20 cellular contexts compared by ENCODE assay signal in genomic region chr13:50426932-50427331, GRCh38.
"Had no signal": no experiment of that assay in that cellular context is flagged by ENCODE, and none has a peak within 500 bp of the region (broad histone marks: within the 10 kb centered on the region; RNA-seq: fewer than 3 reads in every experiment).

No MANE protein-coding gene starts in this region.

- DNase-seq: activated CD4-positive, alpha-beta T cell treated with anti-CD3 and anti-CD28 coated beads, Interleukin-2, amount 10 ng/mL, durations not matched to agents 7 days and 5 days; activated CD8-positive, alpha-beta memory T cell treated with anti-CD3 and anti-CD28 coated beads for 24 hours; activated CD8-positive, alpha-beta memory T cell treated with anti-CD3 and anti-CD28 coated beads, Interleukin-2, amount 50 U/mL, for 48 hours; activated T-cell treated with anti-CD3 and anti-CD28 coated beads, Interleukin-2, amount 50 U/mL, for 72 hours; dermis blood vessel endothelial cell; effector memory CD4-positive, alpha-beta T cell; right lobe of liver; stimulated activated CD4-positive, alpha-beta T cell treated with anti-CD3 and anti-CD28 coated beads, Interleukin-4, amount 100 ng/mL, for 1 hour; stimulated activated naive B cell treated with anti-CD40 and anti-IgM and Interleukin-4, amounts not matched to agents 10 μg/mL and 1 μg/mL and 100 μg/mL, for 72 hours; thyroid gland had no signal

- H3K9me3 Mint-ChIP-seq: activated naive CD4-positive, alpha-beta T cell treated with anti-CD3 and anti-CD28 coated beads, Interleukin-2, amount 50 U/mL, for 24 hours; activated T-cell treated with anti-CD3 and anti-CD28 coated beads, Interleukin-2, amount 50 U/mL, for 72 hours; T-helper 1 cell treated with Interleukin-12 subunit alpha and Interleukin-12 subunit beta and Interleukin-4 antibody, amounts not matched to agents 30 μg/mL and 1 μg/mL, for 36 hours had no signal

- H3K27me3 ChIP-seq: cardiac muscle cell, hepatocyte, neural progenitor cell, right lobe of liver, thyroid gland had no signal

- H3K4me1 ChIP-seq: neural progenitor cell, right lobe of liver had no signal

- H3K27ac Mint-ChIP-seq: activated CD4-positive, alpha-beta T cell treated with anti-CD3 and anti-CD28 coated beads, Interleukin-2, amount 10 ng/mL, durations not matched to agents 7 days and 5 days; activated T-cell treated with anti-CD3 and anti-CD28 coated beads, Interleukin-2, amount 50 U/mL, for 72 hours; neural progenitor cell; stimulated activated naive B cell treated with anti-CD40 and anti-IgM and Interleukin-4, amounts not matched to agents 10 μg/mL and 1 μg/mL and 100 μg/mL, for 72 hours; T-helper 1 cell treated with Interleukin-12 subunit alpha and Interleukin-12 subunit beta and Interleukin-4 antibody, amounts not matched to agents 30 μg/mL and 1 μg/mL, for 36 hours had no signal

- H3K36me3 Mint-ChIP-seq: activated naive CD4-positive, alpha-beta T cell treated with anti-CD3 and anti-CD28 coated beads, Interleukin-2, amount 50 U/mL, for 24 hours; neural progenitor cell had no signal

- H3K27ac ChIP-seq: cardiac muscle cell, hepatocyte, neural progenitor cell, prostate gland, right lobe of liver had no signal

- H3K27me3 Mint-ChIP-seq: activated CD4-positive, alpha-beta T cell treated with anti-CD3 and anti-CD28 coated beads, Interleukin-2, amount 10 ng/mL, durations not matched to agents 7 days and 5 days; activated naive CD4-positive, alpha-beta T cell treated with anti-CD3 and anti-CD28 coated beads, Interleukin-2, amount 50 U/mL, for 24 hours; stimulated activated naive B cell treated with anti-CD40 and anti-IgM and Interleukin-4, amounts not matched to agents 10 μg/mL and 1 μg/mL and 100 μg/mL, for 72 hours had no signal

- ATAC-seq: activated CD4-positive, CD25-positive, alpha-beta regulatory T cell treated with anti-CD3 and anti-CD28 coated beads, Interleukin-2, amount 50 U/mL, for 24 hours; activated T-cell treated with anti-CD3 and anti-CD28 coated beads, Interleukin-2, amount 50 U/mL, for 72 hours; left lobe of liver; stimulated activated naive B cell treated with anti-CD40 and anti-IgM and Interleukin-4, amounts not matched to agents 10 μg/mL and 1 μg/mL and 100 μg/mL, for 72 hours had no signal

- H3K4me1 Mint-ChIP-seq: neural progenitor cell had no signal

- H3K4me3 Mint-ChIP-seq: activated CD4-positive, alpha-beta T cell treated with anti-CD3 and anti-CD28 coated beads, Interleukin-2, amount 10 ng/mL, durations not matched to agents 7 days and 5 days; activated naive CD4-positive, alpha-beta T cell treated with anti-CD3 and anti-CD28 coated beads, Interleukin-2, amount 50 U/mL, for 24 hours; activated T-cell treated with anti-CD3 and anti-CD28 coated beads, Interleukin-2, amount 50 U/mL, for 72 hours; neural progenitor cell; stimulated activated naive B cell treated with anti-CD40 and anti-IgM and Interleukin-4, amounts not matched to agents 10 μg/mL and 1 μg/mL and 100 μg/mL, for 72 hours; T-helper 1 cell treated with Interleukin-12 subunit alpha and Interleukin-12 subunit beta and Interleukin-4 antibody, amounts not matched to agents 30 μg/mL and 1 μg/mL, for 36 hours had no signal

- H3K9me3 ChIP-seq: prostate gland, right lobe of liver, thyroid gland had no signal

- H3K36me3 ChIP-seq: cardiac muscle cell, neural progenitor cell, prostate gland, right lobe of liver, thyroid gland had no signal

- H3K4me3 ChIP-seq: cardiac muscle cell, hepatocyte, lung, neural progenitor cell, prostate gland, right lobe of liver, smooth muscle cell, thyroid gland had no signal
